Comparison of ENCODE assay signal across 15 cellular contexts in the genomic region with DNA sequence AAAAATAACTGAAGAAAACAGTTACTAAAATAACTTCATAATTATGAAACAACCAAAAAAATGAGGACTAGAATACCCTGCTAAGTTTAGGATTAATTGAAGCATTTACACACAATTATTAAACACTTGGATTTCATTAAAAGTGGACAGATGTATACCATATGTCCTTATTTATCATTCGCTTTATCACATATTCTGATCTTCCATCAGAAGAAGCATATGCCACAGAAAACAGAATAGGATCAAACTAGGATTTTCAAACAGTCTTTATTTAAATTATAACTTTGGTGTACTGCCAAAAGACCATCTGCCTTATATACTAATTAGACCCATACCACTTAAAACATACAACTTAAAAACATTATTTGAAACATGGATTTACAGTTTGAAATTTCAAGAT.
DNase-seq lines count a peak whose midpoint lies in the region; ATAC-seq, FAIRE-seq and TF ChIP-seq lines count a peak whose summit lies in the region.
"Had no signal": no experiment of that assay in that cellular context is flagged by ENCODE, and none has a peak within 500 bp of the region (broad histone marks: within the 10 kb centered on the region; RNA-seq: fewer than 3 reads in every experiment).

No MANE protein-coding gene starts in this region.

- no peak for TF ChIP-seq CTCF in D721Med (IDR thresholded peaks at IDR 0.05; ENCODE audit: insufficient read depth, missing control alignments)

- DNase-seq in D721Med (ENCODE audit: insufficient read length, low spot score): no peak
- peak; percentile 91 for DNase-seq in NCI-H1694 treated with DMSO at 0.1 percent for 48 hours (lab: John Stamatoyannopoulos, UW)
- DNase-seq in NCI-H524 (lab: John Stamatoyannopoulos, UW): peak; percentile 61 to 88
- peak; percentile 35 for DNase-seq in NCI-H82 treated with DMSO at 0.1 percent for 48 hours (lab: John Stamatoyannopoulos, UW; ENCODE audit: unreplicated experiment)
- no peak for DNase-seq in SIG-M5 treated with dmso at 0.1 percent for 504 hours (lab: John Stamatoyannopoulos, UW; ENCODE audit: unreplicated experiment)
- DNase-seq in NCI-H748 treated with DMSO at 0.1 percent for 48 hours (lab: John Stamatoyannopoulos, UW): no peak
- DNase-seq: AML-193; CD4-positive, alpha-beta memory T cell; HCEC 1CT had no signal

- ATAC-seq in HG03469 (IDR thresholded peaks at IDR 0.05; ENCODE audit: unreplicated experiment): no peak
- no peak for ATAC-seq in HG02852 (IDR thresholded peaks at IDR 0.05; ENCODE audit: unreplicated experiment)
- ATAC-seq: A549, GM23338 had no signal

- peak; percentile 92 for FAIRE-seq in D721Med (lab: Jason Lieb, UNC)
- FAIRE-seq: A549, GM12891, H54 had no signal

Comparison
In these comparisons a context has a peak if more than half of its experiments do, and no peak if none do; other contexts are left out.
1. DNase-seq: peak in NCI-H1694 treated with DMSO at 0.1 percent for 48 hours (single experiment), NCI-H524 (2 of 2) and NCI-H82 treated with DMSO at 0.1 percent for 48 hours (single experiment); none in D721Med (single experiment), SIG-M5 treated with dmso at 0.1 percent for 504 hours (single experiment) and NCI-H748 treated with DMSO at 0.1 percent for 48 hours (single experiment).